In the genomic region with DNA sequence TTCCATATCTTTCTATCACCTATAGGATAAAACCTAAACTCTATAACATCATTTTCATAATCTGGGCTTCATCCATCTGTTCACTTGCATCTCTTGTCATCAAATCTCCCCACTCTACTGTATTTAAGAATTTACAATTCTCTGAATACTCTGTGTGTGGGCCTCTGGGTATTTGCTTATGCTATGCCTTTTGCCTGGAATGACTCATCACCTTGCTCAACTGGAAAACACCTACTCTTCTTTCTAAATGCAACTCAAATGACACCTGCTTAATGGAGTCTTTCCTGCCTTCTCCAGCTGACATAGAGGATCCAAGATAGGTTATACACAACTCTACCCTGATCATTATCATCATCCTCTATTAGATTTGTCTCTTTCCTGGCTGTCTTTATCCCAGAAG, we compare ENCODE assay signal across 11 cellular contexts.
DNase-seq lines count a peak whose midpoint lies in the region; ATAC-seq and FAIRE-seq lines count a peak whose summit lies in the region.
"Had no signal": no experiment of that assay in that cellular context is flagged by ENCODE, and none has a peak within 500 bp of the region (broad histone marks: within the 10 kb centered on the region; RNA-seq: fewer than 3 reads in every experiment).

No MANE protein-coding gene starts in this region.

- ATAC-seq in GM18502 (IDR thresholded peaks at IDR 0.05; ENCODE audit: poor library complexity, unreplicated experiment) (peak; percentile 93), GM21619 (IDR thresholded peaks at IDR 0.05; ENCODE audit: unreplicated experiment) (peak; percentile 96), HG03460 (IDR thresholded peaks at IDR 0.05; ENCODE audit: unreplicated experiment) (peak; percentile 97)

- no peak for FAIRE-seq in HTR-8/SVneo (lab: Jason Lieb, UNC)

- DNase-seq in glomerular visceral epithelial cell (ENCODE audit: extremely low spot score) = peak; percentile 28
- DNase-seq in activated effector memory CD4-positive, alpha-beta T cell treated with anti-CD3 and anti-CD28 coated beads, Interleukin-2, amount 50 U/mL, for 16 hours = no peak
- no peak for DNase-seq in epidermal melanocyte (ENCODE audit: insufficient read length, low spot score)
- no peak for DNase-seq in hypothalamus (lab: John Stamatoyannopoulos, UW)
- DNase-seq in HTR-8/SVneo (ENCODE audit: insufficient read length, low spot score) = no peak
- DNase-seq: endodermal cell, naive B cell, NCI-H1694 treated with DMSO at 0.1 percent for 48 hours had no signal
